In genomic region chr16:83113317-83113716, GRCh38 we compare ENCODE assay signal across 8 cellular contexts.
DNase-seq lines count a peak whose midpoint lies in the region; ATAC-seq and TF ChIP-seq lines count a peak whose summit lies in the region.

No MANE protein-coding gene starts in this region.

- H3K4me1 Mint-ChIP-seq in Calu3 (ENCODE audit: low read depth, unreplicated experiment) = no peaks in the 10 kb centered on the region

- no peak overlapping the region for H3K4me3 Mint-ChIP-seq in Calu3 (ENCODE audit: low read depth, unreplicated experiment)

- 23 to 28% methylated on average over 7 of the region's 7 CpGs for WGBS in lung, 2 donors

- no peaks in the 10 kb centered on the region for H3K27me3 Mint-ChIP-seq in Calu3 (ENCODE audit: unreplicated experiment)

- no peaks in the 10 kb centered on the region for H3K9me3 ChIP-seq in lung (ENCODE audit: control insufficient read depth in 2 of 2, insufficient read depth in 1 of 2, low read length in 1 of 2)

- intact Hi-C loops in Calu3 (cut with micrococcal nuclease; ENCODE audit: unreplicated experiment) = no loop called here

- ATAC-seq in lung (ENCODE audit: insufficient read depth, low FRiP score) (no peak), HG03442 (IDR thresholded peaks at IDR 0.05; ENCODE audit: unreplicated experiment) (no peak), GM19397 (IDR thresholded peaks at IDR 0.05; ENCODE audit: unreplicated experiment) (no peak), GM18517 (IDR thresholded peaks at IDR 0.05; ENCODE audit: unreplicated experiment) (no peak)

- no peak for DNase-seq in Calu3
- DNase-seq in Jurkat, Clone E6-1 (ENCODE audit: low read depth, low spot score) = peak; percentile 58
- DNase-seq in cerebellar cortex (ENCODE audit: low spot score) = peak; percentile 19
- no peak for DNase-seq in lung (ENCODE audit: low spot score)
- DNase-seq in NOMO-1 treated with dmso at 0.1 percent for 144 hours (lab: John Stamatoyannopoulos, UW; ENCODE audit: unreplicated experiment) = no peak

- no peaks in the 10 kb centered on the region for H3K27me3 ChIP-seq in lung (ENCODE audit: control insufficient read depth, insufficient read depth)

- H3K27ac Mint-ChIP-seq in Calu3 (ENCODE audit: unreplicated experiment) = no peak overlapping the region

- no TSS peak for BruUV-seq in Calu3 (replicated peaks; lab: Mats Ljungman, UMichigan)

- TF ChIP-seq CTCF in Calu3 (IDR thresholded peaks at IDR 0.05; ENCODE audit: unreplicated experiment) = peak; percentile 12
- peak; percentile 6 for TF ChIP-seq CTCF in lung (IDR thresholded peaks at IDR 0.05; ENCODE audit: control extremely low read depth, extremely low read depth)

- peaks cover 2 to 3% of the 10 kb centered on the region in 2 donors for H3K4me1 ChIP-seq in lung (ENCODE audit: control insufficient read depth in 2 of 2, insufficient read depth in 2 of 2, low read length in 2 of 2)

- CTCF ChIA-PET in Calu3 (lab: Charles Lee) = no interaction called here

- H3K36me3 ChIP-seq in lung (ENCODE audit: control insufficient read depth in 2 of 2, insufficient read depth in 2 of 2, low read length in 2 of 2) = no peaks in the 10 kb centered on the region

- peaks cover 8% of the 10 kb centered on the region for H3K9me3 Mint-ChIP-seq in Calu3 (ENCODE audit: low read depth, unreplicated experiment)

- H3K4me3 ChIP-seq in Jurkat, Clone E6-1 (ENCODE audit: low read length) = no peak overlapping the region
- no peak overlapping the region for H3K4me3 ChIP-seq in lung

- H3K27ac ChIP-seq in lung (ENCODE audit: low read depth in 1 of 2, low read length in 1 of 2) = no peak overlapping the region

- no peaks in the 10 kb centered on the region for H3K36me3 Mint-ChIP-seq in Calu3 (ENCODE audit: insufficient read depth, unreplicated experiment)

Comparison
In these comparisons a context has a peak if more than half of its experiments do, and no peak if none do; other contexts are left out.
1. DNase-seq: peak in Jurkat, Clone E6-1 (single experiment) and cerebellar cortex (single experiment); none in Calu3 (single experiment), lung (single experiment) and NOMO-1 treated with dmso at 0.1 percent for 144 hours (single experiment).